In genomic region chr1:208599063-208599462, GRCh38 we compare ENCODE assay signal across 30 cellular contexts.
"Had no signal": no experiment of that assay in that cellular context is flagged by ENCODE, and none has a peak within 500 bp of the region (broad histone marks: within the 10 kb centered on the region; RNA-seq: fewer than 3 reads in every experiment).

No MANE protein-coding gene starts in this region.

- DNase-seq: activated CD4-positive, alpha-beta memory T cell treated with anti-CD3 and anti-CD28 coated beads for 36 hours; activated CD4-positive, alpha-beta T cell treated with anti-CD3 and anti-CD28 coated beads for 36 hours; activated CD4-positive, alpha-beta T cell treated with anti-CD3 and anti-CD28 coated beads, Interleukin-2, amount 10 ng/mL, durations not matched to agents 24 days and 14 days; activated CD4-positive, CD25-positive, alpha-beta regulatory T cell; activated CD4-positive, CD25-positive, alpha-beta regulatory T cell treated with anti-CD3 and anti-CD28 coated beads, Interleukin-2, amount 50 U/mL, for 72 hours; activated CD8-positive, alpha-beta memory T cell treated with anti-CD3 and anti-CD28 coated beads, Interleukin-2, amount 10 ng/mL, durations not matched to agents 7 days and 5 days; activated CD8-positive, alpha-beta memory T cell treated with anti-CD3 and anti-CD28 coated beads, Interleukin-2, amount 50 U/mL, for 4 hours; activated CD8-positive, alpha-beta T cell treated with anti-CD3 and anti-CD28 coated beads, Interleukin-2, amount 10 ng/mL, durations not matched to agents 7 days and 5 days; activated effector memory CD4-positive, alpha-beta T cell treated with anti-CD3 and anti-CD28 coated beads, Interleukin-2, amount 50 U/mL, for 16 hours; activated naive CD4-positive, alpha-beta T cell treated with anti-CD3 and anti-CD28 coated beads for 36 hours; activated naive CD8-positive, alpha-beta T cell treated with anti-CD3 and anti-CD28 coated beads for 36 hours; activated naive CD8-positive, alpha-beta T cell treated with anti-CD3 and anti-CD28 coated beads, Interleukin-2, amount 50 U/mL, for 24 hours; activated T-cell treated with anti-CD3 and anti-CD28 coated beads, Interleukin-2, amount 50 U/mL, for 1 hour; activated T-cell treated with anti-CD3 and anti-CD28 coated beads, Interleukin-2, amount 50 U/mL, for 48 hours; adrenal gland; aorta; central memory CD4-positive, alpha-beta T cell; cerebellar nuclear complex; colonic mucosa; effector CD8-positive, alpha-beta T cell; foreskin fibroblast; head of caudate nucleus; T-helper 2 cell had no signal

- H3K9me3 ChIP-seq: adrenal gland, breast epithelium, colonic mucosa had no signal

- H3K36me3 ChIP-seq: adrenal gland, breast epithelium, cardiac muscle cell, colonic mucosa had no signal

- H3K9me3 Mint-ChIP-seq: activated CD4-positive, alpha-beta memory T cell treated with anti-CD3 and anti-CD28 coated beads for 36 hours; activated CD4-positive, alpha-beta T cell treated with anti-CD3 and anti-CD28 coated beads, Interleukin-2, amount 10 ng/mL, durations not matched to agents 24 days and 14 days; activated naive CD4-positive, alpha-beta T cell treated with anti-CD3 and anti-CD28 coated beads for 36 hours; activated naive CD4-positive, alpha-beta T cell treated with anti-CD3 and anti-CD28 coated beads, Interleukin-2, amount 50 U/mL, for 24 hours; activated naive CD8-positive, alpha-beta T cell treated with anti-CD3 and anti-CD28 coated beads for 36 hours; activated naive CD8-positive, alpha-beta T cell treated with anti-CD3 and anti-CD28 coated beads, Interleukin-2, amount 50 U/mL, for 24 hours; activated T-helper 1 cell treated with anti-CD3 and anti-CD28 coated beads, Interleukin-12 subunit alpha, Interleukin-12 subunit beta, Interleukin-2, Interleukin-4 antibody, amounts not matched to agents 30 ng/mL and 10 ng/mL and 1 ng/mL, durations not matched to agents 14 hours and 24 hours and 36 hours; activated T-helper 2 cell treated with anti-CD3 and anti-CD28 coated beads, Interferon-gamma antibody, Interleukin-2, Interleukin-4, amounts not matched to agents 10 μg/mL and 5 μg/mL and 100 μg/mL, durations not matched to agents 14 hours and 24 hours and 36 hours; brain had no signal

- H3K27me3 Mint-ChIP-seq: activated CD8-positive, alpha-beta memory T cell treated with anti-CD3 and anti-CD28 coated beads, Interleukin-2, amount 10 ng/mL, durations not matched to agents 7 days and 5 days; activated naive CD4-positive, alpha-beta T cell treated with anti-CD3 and anti-CD28 coated beads, Interleukin-2, amount 50 U/mL, for 24 hours; activated naive CD8-positive, alpha-beta T cell treated with anti-CD3 and anti-CD28 coated beads for 36 hours; activated naive CD8-positive, alpha-beta T cell treated with anti-CD3 and anti-CD28 coated beads, Interleukin-2, amount 50 U/mL, for 24 hours had no signal

- H3K4me3 ChIP-seq: adrenal gland, breast epithelium, cardiac muscle cell, colonic mucosa had no signal

- H3K4me1 ChIP-seq: adrenal gland, breast epithelium, colonic mucosa had no signal

- H3K36me3 Mint-ChIP-seq: activated CD4-positive, alpha-beta memory T cell treated with anti-CD3 and anti-CD28 coated beads for 36 hours; activated CD8-positive, alpha-beta memory T cell treated with anti-CD3 and anti-CD28 coated beads, Interleukin-2, amount 10 ng/mL, durations not matched to agents 7 days and 5 days; activated naive CD4-positive, alpha-beta T cell treated with anti-CD3 and anti-CD28 coated beads, Interleukin-2, amount 50 U/mL, for 24 hours; activated naive CD8-positive, alpha-beta T cell treated with anti-CD3 and anti-CD28 coated beads for 36 hours; brain had no signal

- H3K4me3 Mint-ChIP-seq: activated CD4-positive, alpha-beta memory T cell treated with anti-CD3 and anti-CD28 coated beads for 36 hours; activated CD4-positive, alpha-beta T cell treated with anti-CD3 and anti-CD28 coated beads for 36 hours; activated CD4-positive, alpha-beta T cell treated with anti-CD3 and anti-CD28 coated beads, Interleukin-2, amount 10 ng/mL, durations not matched to agents 24 days and 14 days; activated CD8-positive, alpha-beta memory T cell treated with anti-CD3 and anti-CD28 coated beads, Interleukin-2, amount 10 ng/mL, durations not matched to agents 7 days and 5 days; activated CD8-positive, alpha-beta T cell treated with anti-CD3 and anti-CD28 coated beads, Interleukin-2, amount 10 ng/mL, durations not matched to agents 7 days and 5 days; activated naive CD4-positive, alpha-beta T cell treated with anti-CD3 and anti-CD28 coated beads for 36 hours; activated naive CD4-positive, alpha-beta T cell treated with anti-CD3 and anti-CD28 coated beads, Interleukin-2, amount 50 U/mL, for 24 hours; activated naive CD8-positive, alpha-beta T cell treated with anti-CD3 and anti-CD28 coated beads for 36 hours; activated naive CD8-positive, alpha-beta T cell treated with anti-CD3 and anti-CD28 coated beads, Interleukin-2, amount 50 U/mL, for 24 hours; activated T-helper 1 cell treated with anti-CD3 and anti-CD28 coated beads, Interleukin-12 subunit alpha, Interleukin-12 subunit beta, Interleukin-2, Interleukin-4 antibody, amounts not matched to agents 30 ng/mL and 10 ng/mL and 1 ng/mL, durations not matched to agents 14 hours and 24 hours and 36 hours; brain had no signal

- H3K4me1 Mint-ChIP-seq: activated naive CD4-positive, alpha-beta T cell treated with anti-CD3 and anti-CD28 coated beads, Interleukin-2, amount 50 U/mL, for 24 hours; activated naive CD8-positive, alpha-beta T cell treated with anti-CD3 and anti-CD28 coated beads for 36 hours; activated naive CD8-positive, alpha-beta T cell treated with anti-CD3 and anti-CD28 coated beads, Interleukin-2, amount 50 U/mL, for 24 hours had no signal

- H3K27me3 ChIP-seq: adrenal gland, breast epithelium, cardiac muscle cell, colonic mucosa had no signal

- H3K27ac Mint-ChIP-seq: activated CD4-positive, alpha-beta memory T cell treated with anti-CD3 and anti-CD28 coated beads for 36 hours; activated CD4-positive, alpha-beta T cell treated with anti-CD3 and anti-CD28 coated beads for 36 hours; activated CD4-positive, alpha-beta T cell treated with anti-CD3 and anti-CD28 coated beads, Interleukin-2, amount 10 ng/mL, durations not matched to agents 24 days and 14 days; activated CD8-positive, alpha-beta memory T cell treated with anti-CD3 and anti-CD28 coated beads, Interleukin-2, amount 10 ng/mL, durations not matched to agents 7 days and 5 days; activated CD8-positive, alpha-beta T cell treated with anti-CD3 and anti-CD28 coated beads, Interleukin-2, amount 10 ng/mL, durations not matched to agents 7 days and 5 days; activated naive CD4-positive, alpha-beta T cell treated with anti-CD3 and anti-CD28 coated beads for 36 hours; activated naive CD4-positive, alpha-beta T cell treated with anti-CD3 and anti-CD28 coated beads, Interleukin-2, amount 50 U/mL, for 24 hours; activated naive CD8-positive, alpha-beta T cell treated with anti-CD3 and anti-CD28 coated beads for 36 hours; activated naive CD8-positive, alpha-beta T cell treated with anti-CD3 and anti-CD28 coated beads, Interleukin-2, amount 50 U/mL, for 24 hours; activated T-helper 1 cell treated with anti-CD3 and anti-CD28 coated beads, Interleukin-12 subunit alpha, Interleukin-12 subunit beta, Interleukin-2, Interleukin-4 antibody, amounts not matched to agents 30 ng/mL and 10 ng/mL and 1 ng/mL, durations not matched to agents 14 hours and 24 hours and 36 hours; activated T-helper 2 cell treated with anti-CD3 and anti-CD28 coated beads, Interferon-gamma antibody, Interleukin-2, Interleukin-4, amounts not matched to agents 10 μg/mL and 5 μg/mL and 100 μg/mL, durations not matched to agents 14 hours and 24 hours and 36 hours had no signal

- H3K27ac ChIP-seq: adrenal gland, breast epithelium, cardiac muscle cell, colonic mucosa, epithelial cell of prostate had no signal

- ATAC-seq: activated CD4-positive, alpha-beta T cell treated with anti-CD3 and anti-CD28 coated beads for 36 hours; activated CD8-positive, alpha-beta memory T cell treated with anti-CD3 and anti-CD28 coated beads, Interleukin-2, amount 10 ng/mL, durations not matched to agents 7 days and 5 days; activated CD8-positive, alpha-beta T cell treated with anti-CD3 and anti-CD28 coated beads, Interleukin-2, amount 10 ng/mL, durations not matched to agents 7 days and 5 days; activated naive CD8-positive, alpha-beta T cell treated with anti-CD3 and anti-CD28 coated beads, Interleukin-2, amount 50 U/mL, for 24 hours had no signal
